Comparison of ENCODE assay signal across 26 cellular contexts in genomic region chr19:36043952-36044351, GRCh38. TPM values are rescaled to one million over a fixed set of nuclear protein-coding genes. Genes with fewer than 3 reads are reported as not detected.
A peak's percentile ranks its signal among the peaks of the same experiment; 100 is the strongest.
DNase-seq lines count a peak whose midpoint lies in the region; ATAC-seq and TF ChIP-seq lines count a peak whose summit lies in the region.
"Had no signal": no experiment of that assay in that cellular context is flagged by ENCODE, and none has a peak within 500 bp of the region (broad histone marks: within the 10 kb centered on the region; RNA-seq: fewer than 3 reads in every experiment).

No MANE protein-coding gene starts in this region.

- H3K27me3 ChIP-seq in hepatocyte: no peaks in the 10 kb centered on the region
- no peaks in the 10 kb centered on the region for H3K27me3 ChIP-seq in rectal smooth muscle tissue (ENCODE audit: control insufficient read depth, insufficient read depth, low read length)
- no peaks in the 10 kb centered on the region for H3K27me3 ChIP-seq in vagina
- H3K27me3 ChIP-seq: SJSA1 had no signal

- intact Hi-C loops in vagina (cut with DNase I): no loop called here
- intact Hi-C loops in sciatic nerve (cut with DNase I): no loop called here

- H3K4me2 ChIP-seq in hepatocyte: no peak overlapping the region
- H3K4me2 ChIP-seq: PC-9 had no signal

- no peaks in the 10 kb centered on the region for H3K9me2 ChIP-seq in hepatocyte (replicated peaks; ENCODE audit: insufficient read depth)

- no peaks in the 10 kb centered on the region for H3K27me3 Mint-ChIP-seq in brain
- no peaks in the 10 kb centered on the region for H3K27me3 Mint-ChIP-seq in progenitor cell of endocrine pancreas

- H3K36me3 Mint-ChIP-seq in brain (peaks cover 35% of the 10 kb centered on the region), progenitor cell of endocrine pancreas (ENCODE audit: insufficient read depth) (no peaks in the 10 kb centered on the region)

- peak overlapping the region; percentile 73 for H3K27ac ChIP-seq in hepatocyte
- peak overlapping the region; percentile 57 for H3K27ac ChIP-seq in rectal smooth muscle tissue (ENCODE audit: low read depth, low read length)
- H3K27ac ChIP-seq in vagina: peak overlapping the region; percentile 54
- H3K27ac ChIP-seq: PC-9, SJSA1 had no signal

- ATAC-seq in sciatic nerve: no peak
- ATAC-seq: HepG2, K562 had no signal

- 91% methylated on average over 2 of the region's 2 CpGs for WGBS in hepatocyte (ENCODE audit: low lambda C conversion rate, missing lambda C conversion rate)

- H3K4me3 ChIP-seq in hepatocyte: no peak overlapping the region
- no peak overlapping the region for H3K4me3 ChIP-seq in rectal smooth muscle tissue (ENCODE audit: low read length)
- H3K4me3 ChIP-seq in vagina: no peak overlapping the region
- H3K4me3 ChIP-seq: K562, PC-9, SJSA1 had no signal

- no peak overlapping the region for H3K4me3 Mint-ChIP-seq in brain
- no peak overlapping the region for H3K4me3 Mint-ChIP-seq in progenitor cell of endocrine pancreas (ENCODE audit: low read depth)

- H3K4me1 Mint-ChIP-seq in brain (peaks cover 6% of the 10 kb centered on the region), progenitor cell of endocrine pancreas (ENCODE audit: low read depth) (peaks cover 2% of the 10 kb centered on the region)

- H3K9me3 Mint-ChIP-seq in brain: peaks cover 0 to 6% (median 0%) of the 10 kb centered on the region in 5 experiments
- H3K9me3 Mint-ChIP-seq in progenitor cell of endocrine pancreas (ENCODE audit: low read depth): no peaks in the 10 kb centered on the region

- no peaks in the 10 kb centered on the region for H4K20me1 ChIP-seq in hepatocyte (ENCODE audit: insufficient read depth, poor library complexity, severe bottlenecking)

- H2AFZ ChIP-seq in hepatocyte: no peak overlapping the region
- H2AFZ ChIP-seq: PC-9 had no signal

- no peak for TF ChIP-seq CTCF in brain (conservative IDR thresholded peaks at IDR 0.05)
- no peak for TF ChIP-seq CTCF in hepatocyte (IDR thresholded peaks at IDR 0.05; ENCODE audit: poor library complexity)
- TF ChIP-seq CTCF in vagina (IDR thresholded peaks at IDR 0.05): no peak
- TF ChIP-seq CTCF in progenitor cell of endocrine pancreas (IDR thresholded peaks at IDR 0.05; ENCODE audit: unreplicated experiment): no peak

- H3K36me3 ChIP-seq in hepatocyte (replicated peaks; ENCODE audit: insufficient read depth, low read depth) (no peaks in the 10 kb centered on the region), rectal smooth muscle tissue (ENCODE audit: control insufficient read depth, insufficient read depth, low read length) (no peaks in the 10 kb centered on the region), vagina (no peaks in the 10 kb centered on the region)
- H3K36me3 ChIP-seq: SJSA1 had no signal

- DNase-seq in hepatocyte (ENCODE audit: low spot score): no peak
- DNase-seq in vagina (ENCODE audit: extremely low spot score in 2 of 2): no peak
- DNase-seq in sciatic nerve (ENCODE audit: low spot score): no peak
- no peak for DNase-seq in NCI-H524 treated with DMSO at 0.1 percent for 48 hours (lab: John Stamatoyannopoulos, UW)
- DNase-seq in progenitor cell of endocrine pancreas (ENCODE audit: low spot score, unreplicated experiment): no peak
- DNase-seq: Calu3, DMS153, DND-41, HCEC 1CT, Kasumi-1, NCI-H1092 treated with DMSO at 0.1 percent for 48 hours, NCI-H1436 treated with DMSO at 0.1 percent for 48 hours, NCI-H1930, NCI-H446, NCI-H526, NCI-H82, PC-9, Right ventricle myocardium superior had no signal

- H3K9me3 ChIP-seq in hepatocyte (ENCODE audit: low read depth) (no peaks in the 10 kb centered on the region), vagina (no peaks in the 10 kb centered on the region)
- H3K9me3 ChIP-seq: SJSA1 had no signal

- H3K79me2 ChIP-seq in hepatocyte: no peaks in the 10 kb centered on the region

- no peak overlapping the region for H3K9ac ChIP-seq in rectal smooth muscle tissue (ENCODE audit: low read length)

- H3K4me1 ChIP-seq in hepatocyte (ENCODE audit: insufficient read depth) (peaks cover 14% of the 10 kb centered on the region), rectal smooth muscle tissue (ENCODE audit: control insufficient read depth, insufficient read depth, low read length) (peaks cover 22% of the 10 kb centered on the region), vagina (peaks cover 9% of the 10 kb centered on the region)

- TF ChIP-seq POLR2A in vagina (IDR thresholded peaks at IDR 0.05): no peak

- H3K27ac Mint-ChIP-seq in brain (peak overlapping the region in 3 of 5 experiments; percentile 42 to 58 (median 46)), progenitor cell of endocrine pancreas (no peak overlapping the region)

RNA-seq across cellular contexts. Expression of gene THAP8, which starts 10.1 kb away (rescaled TPM):
- 24.8 TPM for polyA plus RNA-seq in brain (ENCODE audit: insufficient read depth, low read depth, low replicate concordance)
- total RNA-seq in hepatocyte: 4.5 and 6.8 TPM in 2 replicates
- 23.1 and 24.1 TPM in 2 replicates for polyA plus RNA-seq in hepatocyte
- total RNA-seq in vagina: 12.0 TPM
- total RNA-seq in sciatic nerve: 10.5 TPM
- 10.1 and 10.4 TPM in 2 replicates for total RNA-seq in progenitor cell of endocrine pancreas

RNA-seq across cellular contexts. Expression of gene WDR62, which starts 10.7 kb away (rescaled TPM):
- 16.5 TPM for polyA plus RNA-seq in brain (ENCODE audit: insufficient read depth, low read depth, low replicate concordance)
- 1.8 and 2.1 TPM in 2 replicates for total RNA-seq in hepatocyte
- polyA plus RNA-seq in hepatocyte: 1.2 and 4.6 TPM in 2 replicates
- total RNA-seq in vagina: 2.5 TPM
- total RNA-seq in sciatic nerve: 1.2 TPM
- 9.2 and 10.6 TPM in 2 replicates for total RNA-seq in progenitor cell of endocrine pancreas

RNA-seq across cellular contexts. Expression of gene CLIP3, which starts 11.3 kb away (rescaled TPM):
- polyA plus RNA-seq in brain (ENCODE audit: insufficient read depth, low read depth, low replicate concordance): 319 TPM
- 5.1 and 12.8 TPM in 2 replicates for total RNA-seq in hepatocyte
- polyA plus RNA-seq in hepatocyte: 19.5 and 21.8 TPM in 2 replicates
- total RNA-seq in vagina: 31.9 TPM
- 72.8 TPM for total RNA-seq in sciatic nerve
- total RNA-seq in progenitor cell of endocrine pancreas: 16.2 and 17.9 TPM in 2 replicates

RNA-seq across cellular contexts. Expression of gene ALKBH6, which starts 29.9 kb away (rescaled TPM):
- polyA plus RNA-seq in brain (ENCODE audit: insufficient read depth, low read depth, low replicate concordance) (17.7 TPM), hepatocyte (31.1 and 33.7 TPM in 2 replicates)
- total RNA-seq in hepatocyte (14.2 and 24.1 TPM in 2 replicates), vagina (21.9 TPM), sciatic nerve (22.8 TPM), progenitor cell of endocrine pancreas (32.9 and 36.8 TPM in 2 replicates)

RNA-seq across cellular contexts. Expression of gene SYNE4, which starts 35.3 kb away (rescaled TPM):
- polyA plus RNA-seq in brain (ENCODE audit: insufficient read depth, low read depth, low replicate concordance): 0.81 TPM
- total RNA-seq in hepatocyte: 6.5 and 8.9 TPM in 2 replicates
- 19.8 and 21.1 TPM in 2 replicates for polyA plus RNA-seq in hepatocyte
- 2.0 TPM for total RNA-seq in vagina
- 0.67 TPM for total RNA-seq in sciatic nerve
- 32.8 and 33.2 TPM in 2 replicates for total RNA-seq in progenitor cell of endocrine pancreas
- total RNA-seq: HT1080, M059J, RPMI7951 had no signal
